Comparison of ENCODE assay signal across 8 cellular contexts in the genomic region with DNA sequence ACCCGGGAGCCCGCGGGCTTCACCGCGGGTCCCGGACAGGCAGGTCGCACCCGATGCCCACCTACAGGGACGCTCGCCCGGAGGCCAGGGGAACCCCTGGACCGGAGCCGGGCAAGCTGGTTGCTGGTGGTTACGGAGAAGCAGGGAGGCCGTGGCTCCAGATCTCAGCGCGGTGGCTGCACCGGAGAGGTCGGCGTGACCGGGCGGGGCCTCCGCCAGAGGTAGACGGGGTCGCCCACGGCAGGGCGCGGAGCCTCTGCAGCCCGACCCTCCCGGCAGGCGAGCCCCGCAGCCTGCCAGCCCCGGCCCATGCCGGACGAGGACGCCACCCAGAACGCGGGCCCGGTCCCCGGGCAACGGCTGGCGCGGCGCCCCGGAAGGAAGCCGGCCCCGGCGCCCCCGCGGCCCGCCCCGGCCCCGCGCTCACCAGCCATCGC. TPM values are rescaled to one million over a fixed set of nuclear protein-coding genes. Genes with fewer than 3 reads are reported as not detected.
DNase-seq lines count a peak whose midpoint lies in the region; ATAC-seq and TF ChIP-seq lines count a peak whose summit lies in the region.

No MANE protein-coding gene starts in this region.

- no peak overlapping the region for H4K8ac ChIP-seq in mesendoderm (ENCODE audit: low read depth, low read length)

- no CpG with 5 or more reads among the region's 55 CpGs for WGBS in mesendoderm (ENCODE audit: extremely low coverage, insufficient coverage, low lambda C conversion rate)

- peak in 1 of 5 donors; percentile 55 for DNase-seq in CD4-positive, alpha-beta memory T cell
- DNase-seq in MCF 10A (ENCODE audit: unreplicated experiment) (no peak), mesendoderm (no peak), EL (no peak), NCI-H2081 treated with DMSO at 0.1 percent for 48 hours (lab: John Stamatoyannopoulos, UW) (no peak), SK-N-DZ (ENCODE audit: low spot score) (no peak)

- no peaks in the 10 kb centered on the region for H3K9me3 Mint-ChIP-seq in CD4-positive, alpha-beta memory T cell
- H3K9me3 Mint-ChIP-seq in MCF 10A (ENCODE audit: unreplicated experiment), result no peaks in the 10 kb centered on the region

- no peak overlapping the region for H4K5ac ChIP-seq in mesendoderm (ENCODE audit: low read length)

- no peak overlapping the region for H2BK120ac ChIP-seq in mesendoderm (ENCODE audit: low read depth, low read length)

- H3K79me2 ChIP-seq in mesendoderm (ENCODE audit: control insufficient read depth, insufficient read depth, low read length), result peaks cover 4% of the 10 kb centered on the region

- no peaks in the 10 kb centered on the region for H3K27me3 ChIP-seq in CD4-positive, alpha-beta memory T cell (ENCODE audit: insufficient read depth, low read length)
- no peaks in the 10 kb centered on the region for H3K27me3 ChIP-seq in HUES48 (ENCODE audit: control insufficient read depth, insufficient read depth, low read length)
- H3K27me3 ChIP-seq in mesendoderm (ENCODE audit: insufficient read depth, low read length, poor library complexity), result no peaks in the 10 kb centered on the region

- intact Hi-C loops in CD4-positive, alpha-beta memory T cell (cut with micrococcal nuclease), result loop anchor here (1.0 to 2.0 kb wide), 2 partner anchors 20 to 40 kb away; partner anchors contain the start of genes ALYREF, ANAPC11 and ARHGDIA
- intact Hi-C loops in MCF 10A (cut with micrococcal nuclease), result loop anchor here (10.0 kb wide), 1 partner anchor 46 kb away; the partner anchor contains the start of gene P4HB

- peaks cover 6% of the 10 kb centered on the region for H3K79me1 ChIP-seq in mesendoderm (ENCODE audit: low read length)

- peaks cover 2 to 28% (median 8%) of the 10 kb centered on the region in 4 donors for H3K4me1 Mint-ChIP-seq in CD4-positive, alpha-beta memory T cell
- H3K4me1 Mint-ChIP-seq in MCF 10A (ENCODE audit: insufficient read depth, unreplicated experiment), result peaks cover 22% of the 10 kb centered on the region

- CTCF ChIA-PET in CD4-positive, alpha-beta memory T cell (lab: Charles Lee; ENCODE audit: partially characterized antibody), result no interaction called here
- CTCF ChIA-PET in MCF 10A (lab: Yijun Ruan, JAX), result no interaction called here

- H3K27ac ChIP-seq in CD4-positive, alpha-beta memory T cell (ENCODE audit: low read depth, low read length), result peak overlapping the region; percentile 55
- H3K27ac ChIP-seq in HUES48 (ENCODE audit: low read depth, low read length) (peak overlapping the region; percentile 59), mesendoderm (ENCODE audit: low read depth, low read length) (no peak overlapping the region)

- POLR2A ChIA-PET in CD4-positive, alpha-beta memory T cell (lab: Charles Lee; ENCODE audit: partially characterized antibody), result interaction anchor here (0.9 to 2.8 kb wide), 7 partner anchors 9 to 77 kb away, joined by 3 to 14 read pairs (median 5); partner anchors contain the start of genes ALYREF, ANAPC11, ARHGDIA and MCRIP1
- POLR2A ChIA-PET in MCF 10A (lab: Yijun Ruan, JAX), result interaction anchor here (1.0 to 5.2 kb wide), 4 partner anchors 11 to 25 kb away, joined by 3 to 54 read pairs (median 5); partner anchors contain the start of genes ALYREF, ANAPC11 and MAFG

- no peak overlapping the region for H2BK5ac ChIP-seq in mesendoderm (ENCODE audit: low read length)

- H3K4me3 ChIP-seq in CD4-positive, alpha-beta memory T cell (ENCODE audit: low read length in 2 of 2), result peak overlapping the region; percentile 8 to 70
- H3K4me3 ChIP-seq in HUES48 (ENCODE audit: low read depth, low read length), result peak overlapping the region; percentile 86
- peak overlapping the region; percentile 46 for H3K4me3 ChIP-seq in mesendoderm (ENCODE audit: low read length)

- no peak overlapping the region for H2BK15ac ChIP-seq in mesendoderm (replicated peaks; ENCODE audit: low read depth)

- no peak overlapping the region for H3K23ac ChIP-seq in mesendoderm (ENCODE audit: low read length)

- H3K9me3 ChIP-seq in CD4-positive, alpha-beta memory T cell (ENCODE audit: control insufficient read depth in 1 of 2, low read length in 2 of 2), result no peaks in the 10 kb centered on the region
- no peaks in the 10 kb centered on the region for H3K9me3 ChIP-seq in HUES48 (ENCODE audit: control insufficient read depth, insufficient read depth, low read length)

- no peaks in the 10 kb centered on the region for H3K27me3 Mint-ChIP-seq in CD4-positive, alpha-beta memory T cell
- H3K27me3 Mint-ChIP-seq in MCF 10A (ENCODE audit: insufficient read depth, unreplicated experiment), result no peaks in the 10 kb centered on the region

- peaks cover 20% of the 10 kb centered on the region for H3K4me1 ChIP-seq in CD4-positive, alpha-beta memory T cell (ENCODE audit: insufficient read depth, low read length)
- H3K4me1 ChIP-seq in HUES48 (ENCODE audit: control insufficient read depth, insufficient read depth, low read length) (0 out of 2 replicates have a peak, but pooled peaks cover 4% of the 10 kb centered on the region), mesendoderm (ENCODE audit: control insufficient read depth, low read depth, low read length) (peaks cover 3% of the 10 kb centered on the region)

- BruUV-seq in MCF 10A (replicated peaks; lab: Mats Ljungman, UMichigan), result no TSS peak

- peak overlapping the region; percentile 61 for H3K56ac ChIP-seq in mesendoderm (ENCODE audit: low read length)

- peak overlapping the region; percentile 36 for H3K4ac ChIP-seq in mesendoderm (ENCODE audit: low read depth, low read length)

- peak; percentile 29 for ATAC-seq in GM19467 (IDR thresholded peaks at IDR 0.05; ENCODE audit: unreplicated experiment)

- H3K27ac Mint-ChIP-seq in CD4-positive, alpha-beta memory T cell, result peak overlapping the region in 1 of 7 donors; percentile 68
- H3K27ac Mint-ChIP-seq in MCF 10A (ENCODE audit: low read depth, unreplicated experiment), result no peak overlapping the region

- peaks cover 16 to 35% of the 10 kb centered on the region in 2 donors for H3K36me3 Mint-ChIP-seq in CD4-positive, alpha-beta memory T cell
- peaks cover 42% of the 10 kb centered on the region for H3K36me3 Mint-ChIP-seq in MCF 10A (ENCODE audit: insufficient read depth, unreplicated experiment)

- H3K9ac ChIP-seq in HUES48 (ENCODE audit: low read depth, low read length), result no peak overlapping the region; the same call in 1 of the 2 replicates
- H3K9ac ChIP-seq in mesendoderm (ENCODE audit: low read length), result peak overlapping the region; percentile 57

- no peak for TF ChIP-seq CTCF in MCF 10A (IDR thresholded peaks at IDR 0.05; ENCODE audit: unreplicated experiment)

- H3K4me3 Mint-ChIP-seq in CD4-positive, alpha-beta memory T cell, result peak overlapping the region; percentile 81 to 90 (median 86)
- peak overlapping the region; percentile 72 for H3K4me3 Mint-ChIP-seq in MCF 10A (ENCODE audit: unreplicated experiment)

- H3K18ac ChIP-seq in mesendoderm (ENCODE audit: low read length), result peak overlapping the region; percentile 15

- peaks cover 58% of the 10 kb centered on the region for H3K36me3 ChIP-seq in CD4-positive, alpha-beta memory T cell (ENCODE audit: insufficient read depth, low read length)
- H3K36me3 ChIP-seq in HUES48 (ENCODE audit: control insufficient read depth, insufficient read depth, low read length), result peaks cover 45% of the 10 kb centered on the region
- H3K36me3 ChIP-seq in mesendoderm (ENCODE audit: control insufficient read depth, insufficient read depth, low read length), result peaks cover 6% of the 10 kb centered on the region

- no peak overlapping the region for H2AK5ac ChIP-seq in mesendoderm (ENCODE audit: low read length)

- peak overlapping the region; percentile 90 for H3K4me2 ChIP-seq in mesendoderm (ENCODE audit: low read length)

RNA-seq across cellular contexts. Expression of gene PCYT2, which starts 0.3 kb away (rescaled TPM):
- 10 to 100 TPM; 43.5 to 48.3 TPM for total RNA-seq in CD4-positive, alpha-beta memory T cell
- 10 to 100 TPM; 27.8 to 30.3 TPM for polyA plus RNA-seq in CD4-positive, alpha-beta memory T cell
- total RNA-seq in MCF 10A (2022), result 26.5 and 26.8 TPM in 2 replicates
- polyA plus RNA-seq in mesendoderm (2013, experiment 1 of 2), result 17.0 TPM
- polyA plus RNA-seq in mesendoderm (2013, experiment 2 of 2), result 17.9 TPM
- 45.0 and 45.3 TPM in 2 replicates for polyA plus RNA-seq in SK-N-DZ (2014; cell fraction: cytosol; rRNA removed)
- polyA plus RNA-seq in SK-N-DZ (2014; cell fraction: nucleus; rRNA removed), result 168 and 187 TPM in 2 replicates

RNA-seq across cellular contexts. Expression of gene SIRT7, which starts 7.1 kb away (rescaled TPM):
- total RNA-seq in CD4-positive, alpha-beta memory T cell, result 10 to 100 TPM; 87.8 to 91.9 TPM
- 10 to 100 TPM; 31.5 to 45.0 TPM for polyA plus RNA-seq in CD4-positive, alpha-beta memory T cell
- 36.6 and 44.8 TPM in 2 replicates for total RNA-seq in MCF 10A (2022)
- polyA plus RNA-seq in mesendoderm (2013, experiment 1 of 2), result 6.8 TPM
- polyA plus RNA-seq in mesendoderm (2013, experiment 2 of 2), result 6.4 TPM
- polyA plus RNA-seq in SK-N-DZ (2014; cell fraction: cytosol; rRNA removed), result 13.1 and 31.6 TPM in 2 replicates
- 103 and 122 TPM in 2 replicates for polyA plus RNA-seq in SK-N-DZ (2014; cell fraction: nucleus; rRNA removed)

RNA-seq across cellular contexts. Expression of gene NPB, which starts 8.8 kb away (rescaled TPM):
- total RNA-seq in CD4-positive, alpha-beta memory T cell, result under 1 TPM; 0.61 to 0.79 TPM
- not detected for polyA plus RNA-seq in CD4-positive, alpha-beta memory T cell
- 0.28 TPM in 1 of 2 replicates, not detected in the other for total RNA-seq in MCF 10A (2022)
- 1.1 TPM for polyA plus RNA-seq in mesendoderm (2013, experiment 1 of 2)
- polyA plus RNA-seq in mesendoderm (2013, experiment 2 of 2), result 0.55 TPM
- 3.0 and 13.2 TPM in 2 replicates for polyA plus RNA-seq in SK-N-DZ (2014; cell fraction: cytosol; rRNA removed)
- 0.83 and 3.4 TPM in 2 replicates for polyA plus RNA-seq in SK-N-DZ (2014; cell fraction: nucleus; rRNA removed)

RNA-seq across cellular contexts. Expression of gene MAFG, which starts 16.7 kb away (rescaled TPM):
- 10 to 100 TPM; 16.0 to 16.3 TPM for total RNA-seq in CD4-positive, alpha-beta memory T cell
- 1 to 10 TPM; 2.1 to 3.5 TPM for polyA plus RNA-seq in CD4-positive, alpha-beta memory T cell
- total RNA-seq in MCF 10A (2022), result 38.1 and 48.9 TPM in 2 replicates
- 25.3 TPM for polyA plus RNA-seq in mesendoderm (2013, experiment 1 of 2)
- 24.3 TPM for polyA plus RNA-seq in mesendoderm (2013, experiment 2 of 2)
- 23.9 and 27.7 TPM in 2 replicates for polyA plus RNA-seq in SK-N-DZ (2014; cell fraction: cytosol; rRNA removed)
- polyA plus RNA-seq in SK-N-DZ (2014; cell fraction: nucleus; rRNA removed), result 39.9 and 56.8 TPM in 2 replicates

RNA-seq across cellular contexts. Expression of gene ANAPC11, which starts 19.3 kb away (rescaled TPM):
- 10 to 100 TPM; 53.8 to 57.0 TPM for total RNA-seq in CD4-positive, alpha-beta memory T cell
- 100 to 1,000 TPM; 262 to 267 TPM for polyA plus RNA-seq in CD4-positive, alpha-beta memory T cell
- 144 and 151 TPM in 2 replicates for total RNA-seq in MCF 10A (2022)
- 258 TPM for polyA plus RNA-seq in mesendoderm (2013, experiment 1 of 2)
- 256 TPM for polyA plus RNA-seq in mesendoderm (2013, experiment 2 of 2)
- polyA plus RNA-seq in SK-N-DZ (2014; cell fraction: cytosol; rRNA removed), result 414 and 518 TPM in 2 replicates
- polyA plus RNA-seq in SK-N-DZ (2014; cell fraction: nucleus; rRNA removed), result 292 and 327 TPM in 2 replicates
